In the genomic region with DNA sequence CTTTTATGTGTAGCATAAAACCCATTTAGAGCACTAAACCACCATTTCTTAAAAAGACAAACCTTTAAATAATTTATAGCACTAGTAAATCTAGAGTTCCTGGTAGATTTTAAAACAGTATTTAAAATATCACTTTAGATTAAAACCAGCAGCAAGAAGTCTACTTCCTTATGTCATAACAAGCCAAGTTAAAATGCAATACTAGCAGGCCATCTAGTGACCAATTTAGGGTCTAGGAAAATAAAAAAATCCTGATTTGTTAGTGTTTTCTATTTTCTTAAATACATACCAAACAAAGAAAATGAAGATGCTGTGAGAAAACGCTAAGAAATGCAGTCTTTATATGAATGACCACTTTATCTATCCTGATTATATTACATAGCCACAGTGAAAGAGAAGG, we compare ENCODE assay signal across 11 cellular contexts. TPM values are rescaled to one million over a fixed set of nuclear protein-coding genes. Genes with fewer than 3 reads are reported as not detected.
A peak's percentile ranks its signal among the peaks of the same experiment; 100 is the strongest.
DNase-seq lines count a peak whose midpoint lies in the region; ATAC-seq, FAIRE-seq and TF ChIP-seq lines count a peak whose summit lies in the region.
"Had no signal": no experiment of that assay in that cellular context is flagged by ENCODE, and none has a peak within 500 bp of the region (broad histone marks: within the 10 kb centered on the region; RNA-seq: fewer than 3 reads in every experiment).

No MANE protein-coding gene starts in this region.

- no peaks in the 10 kb centered on the region for H3K9me3 Mint-ChIP-seq in natural killer cell treated with Interleukin-12 subunit alpha and Interleukin-12 subunit beta and Interleukin-15 and Interleukin-18, amount 100 ng/mL, for 72 hours
- H3K9me3 Mint-ChIP-seq: naive thymus-derived CD8-positive, alpha-beta T cell; stimulated activated effector memory CD8-positive, alpha-beta T cell treated with anti-CD3 and anti-CD28 coated beads, Interleukin-12 subunit alpha, Interleukin-12 subunit beta, amount 100 ng/mL, for 72 hours had no signal

- H3K4me1 ChIP-seq in left lung = no peaks in the 10 kb centered on the region

- in situ Hi-C loops in astrocyte of the cerebellum (cut with HindIII; ENCODE audit: low sequenced_read_pairs) = no loop called here

- peaks cover 0 to 4% of the 10 kb centered on the region in 2 donors for H3K36me3 ChIP-seq in left lung

- no peaks in the 10 kb centered on the region for H3K36me3 Mint-ChIP-seq in natural killer cell treated with Interleukin-12 subunit alpha and Interleukin-12 subunit beta and Interleukin-15 and Interleukin-18, amount 100 ng/mL, for 72 hours

- H3K9me3 ChIP-seq in left lung = no peaks in the 10 kb centered on the region

- no peak for FAIRE-seq in GM19239 (lab: Jason Lieb, UNC)

- H3K4me3 Mint-ChIP-seq in natural killer cell treated with Interleukin-12 subunit alpha and Interleukin-12 subunit beta and Interleukin-15 and Interleukin-18, amount 100 ng/mL, for 72 hours = no peak overlapping the region
- H3K4me3 Mint-ChIP-seq: naive thymus-derived CD8-positive, alpha-beta T cell; stimulated activated effector memory CD8-positive, alpha-beta T cell treated with anti-CD3 and anti-CD28 coated beads, Interleukin-12 subunit alpha, Interleukin-12 subunit beta, amount 100 ng/mL, for 72 hours had no signal

- no peak overlapping the region for H3K4me3 ChIP-seq in astrocyte of the cerebellum (ENCODE audit: low read depth, low read length)
- no peak overlapping the region for H3K4me3 ChIP-seq in left lung

- no peak overlapping the region for H3K27ac ChIP-seq in left lung

- H3K4me1 Mint-ChIP-seq in natural killer cell treated with Interleukin-12 subunit alpha and Interleukin-12 subunit beta and Interleukin-15 and Interleukin-18, amount 100 ng/mL, for 72 hours (ENCODE audit: low read depth in 2 of 2) = no peaks in the 10 kb centered on the region
- H3K4me1 Mint-ChIP-seq: stimulated activated effector memory CD8-positive, alpha-beta T cell treated with anti-CD3 and anti-CD28 coated beads, Interleukin-12 subunit alpha, Interleukin-12 subunit beta, amount 100 ng/mL, for 72 hours had no signal

- intact Hi-C loops in left lung (cut with DNase I) = no loop called here

- peak; percentile 29 for TF ChIP-seq CTCF in astrocyte of the cerebellum (IDR thresholded peaks at IDR 0.05; ENCODE audit: low read depth, low read length, missing control alignments)
- TF ChIP-seq CTCF in left lung (IDR thresholded peaks at IDR 0.05) = peak in 1 of 2 donors; percentile 30

- no peaks in the 10 kb centered on the region for H3K27me3 ChIP-seq in left lung

- H3K27ac Mint-ChIP-seq in natural killer cell treated with Interleukin-12 subunit alpha and Interleukin-12 subunit beta and Interleukin-15 and Interleukin-18, amount 100 ng/mL, for 72 hours = no peak overlapping the region
- H3K27ac Mint-ChIP-seq: stimulated activated effector memory CD8-positive, alpha-beta T cell treated with anti-CD3 and anti-CD28 coated beads, Interleukin-12 subunit alpha, Interleukin-12 subunit beta, amount 100 ng/mL, for 72 hours had no signal

- DNase-seq in AG08396 (ENCODE audit: low spot score) (peak; percentile 8), Kasumi-1 (lab: John Stamatoyannopoulos, UW) (peak; percentile 25 to 51), astrocyte of the cerebellum (ENCODE audit: low read depth) (peak; percentile 33), left lung (no peak), GM19239 (ENCODE audit: insufficient read length, low spot score) (no peak)
- no peak for DNase-seq in natural killer cell treated with Interleukin-12 subunit alpha and Interleukin-12 subunit beta and Interleukin-15 and Interleukin-18, amount 100 ng/mL, for 72 hours (ENCODE audit: low spot score)
- DNase-seq: amniotic stem cell; naive thymus-derived CD8-positive, alpha-beta T cell had no signal

- no peaks in the 10 kb centered on the region for H3K27me3 Mint-ChIP-seq in natural killer cell treated with Interleukin-12 subunit alpha and Interleukin-12 subunit beta and Interleukin-15 and Interleukin-18, amount 100 ng/mL, for 72 hours
- H3K27me3 Mint-ChIP-seq: naive thymus-derived CD8-positive, alpha-beta T cell had no signal

- ATAC-seq in left lung (peak; percentile 47), HG03457 (IDR thresholded peaks at IDR 0.05; ENCODE audit: unreplicated experiment) (no peak), HG03342 (IDR thresholded peaks at IDR 0.05; ENCODE audit: unreplicated experiment) (no peak)
- ATAC-seq in natural killer cell treated with Interleukin-12 subunit alpha and Interleukin-12 subunit beta and Interleukin-15 and Interleukin-18, amount 100 ng/mL, for 72 hours = no peak
- ATAC-seq: naive thymus-derived CD8-positive, alpha-beta T cell; stimulated activated effector memory CD8-positive, alpha-beta T cell treated with anti-CD3 and anti-CD28 coated beads, Interleukin-12 subunit alpha, Interleukin-12 subunit beta, amount 100 ng/mL, for 72 hours had no signal

RNA-seq across cellular contexts. Expression of a gene that starts 53.9 kb away (rescaled TPM):
- 10 to 100 TPM; 57.5 to 60.8 TPM for total RNA-seq in left lung
- 10 to 100 TPM; 12.1 to 25.1 TPM for total RNA-seq in natural killer cell treated with Interleukin-12 subunit alpha and Interleukin-12 subunit beta and Interleukin-15 and Interleukin-18, amount 100 ng/mL, for 72 hours

Comparison
In these comparisons a context has a peak if more than half of its experiments do, and no peak if none do; other contexts are left out.
1. DNase-seq: peak in AG08396 (single experiment), Kasumi-1 (2 of 2) and astrocyte of the cerebellum (single experiment); none in left lung (0 of 2), GM19239 (single experiment) and natural killer cell treated with Interleukin-12 subunit alpha and Interleukin-12 subunit beta and Interleukin-15 and Interleukin-18, amount 100 ng/mL, for 72 hours (single experiment).